Comparison of ENCODE assay signal across 19 cellular contexts in the genomic region with DNA sequence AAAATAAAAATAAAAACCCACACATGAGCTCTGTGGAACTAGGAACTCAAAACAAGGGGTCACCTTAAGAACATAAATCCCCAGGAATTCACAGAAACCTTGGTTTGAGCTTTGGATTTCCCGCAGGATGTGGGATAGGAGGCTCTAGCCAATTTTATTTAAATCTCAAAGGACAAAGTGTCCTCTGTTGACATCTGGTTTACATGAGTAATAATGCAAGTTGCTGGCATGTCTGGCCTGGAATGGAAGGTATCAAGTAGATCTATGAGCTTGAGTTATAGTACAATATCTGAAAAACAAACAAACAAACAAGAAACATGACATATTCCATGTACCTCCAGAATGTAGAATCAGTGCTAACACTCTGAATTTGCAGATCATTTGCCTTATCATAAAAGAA.
DNase-seq lines count a peak whose midpoint lies in the region; ATAC-seq, FAIRE-seq and TF ChIP-seq lines count a peak whose summit lies in the region.
"Had no signal": no experiment of that assay in that cellular context is flagged by ENCODE, and none has a peak within 500 bp of the region (broad histone marks: within the 10 kb centered on the region; RNA-seq: fewer than 3 reads in every experiment).

No MANE protein-coding gene starts in this region.

- no peaks in the 10 kb centered on the region for H3K9me3 ChIP-seq in mammary epithelial cell (replicated peaks; ENCODE audit: insufficient read depth, low read length)
- H3K9me3 ChIP-seq: BLaER1, HAP-1 had no signal

- POLR2A ChIA-PET in MCF 10A (lab: Yijun Ruan, JAX) = interaction anchor here (0.6 to 0.7 kb wide), 2 partner anchors 13 to 688 kb away, joined by 3 read pairs; no protein-coding TSS in a partner anchor

- in situ Hi-C loops in mammary epithelial cell (cut with MboI; ENCODE audit: low sequenced_read_pairs in 2 of 2) = no loop called here

- intact Hi-C loops in mammary epithelial cell (cut with micrococcal nuclease) (loop anchor here (5.0 kb wide), 1 partner anchor 43 kb away; no protein-coding TSS in a partner anchor), MCF 10A (cut with micrococcal nuclease) (no loop called here)

- dilution Hi-C loops in mammary epithelial cell (cut with HindIII; ENCODE audit: low sequenced_read_pairs) = no loop called here

- peaks cover 10% of the 10 kb centered on the region for H3K4me1 ChIP-seq in mammary epithelial cell (ENCODE audit: insufficient read depth, low read length)
- H3K4me1 ChIP-seq: A549, BLaER1, HAP-1 had no signal

- peak overlapping the region; percentile 60 for H2AFZ ChIP-seq in mammary epithelial cell (ENCODE audit: low read depth, low read length)

- CTCF ChIA-PET in mammary epithelial cell (lab: Charles Lee; ENCODE audit: low non-redundant PET) (no interaction called here), MCF 10A (lab: Yijun Ruan, JAX) (interaction anchor here (0.7 kb wide), 1 partner anchor 13 kb away, joined by 4 read pairs; no protein-coding TSS in a partner anchor)

- no peak overlapping the region for H3K4me3 Mint-ChIP-seq in MCF 10A (ENCODE audit: unreplicated experiment)
- H3K4me3 Mint-ChIP-seq: CD14-positive monocyte; CD4-positive, alpha-beta memory T cell had no signal

- H4K20me1 ChIP-seq in mammary epithelial cell (ENCODE audit: insufficient read depth, low read length) = no peaks in the 10 kb centered on the region
- H4K20me1 ChIP-seq: BLaER1 had no signal

- peaks cover 7% of the 10 kb centered on the region for H3K9me3 Mint-ChIP-seq in MCF 10A (ENCODE audit: unreplicated experiment)

- H3K27ac Mint-ChIP-seq in MCF 10A (ENCODE audit: low read depth, unreplicated experiment) = no peak overlapping the region
- H3K27ac Mint-ChIP-seq: CD14-positive monocyte; CD4-positive, alpha-beta memory T cell; IgD-negative memory B cell had no signal

- H3K36me3 Mint-ChIP-seq in MCF 10A (ENCODE audit: insufficient read depth, unreplicated experiment) = peaks cover 6% of the 10 kb centered on the region
- H3K36me3 Mint-ChIP-seq: CD14-positive monocyte; CD4-positive, alpha-beta memory T cell; IgD-negative memory B cell had no signal

- no peaks in the 10 kb centered on the region for H3K27me3 ChIP-seq in mammary epithelial cell (ENCODE audit: insufficient read depth, low read length)
- H3K27me3 ChIP-seq in bronchial epithelial cell (ENCODE audit: control insufficient read depth, insufficient read depth, low read length) = peaks cover 2% of the 10 kb centered on the region
- H3K27me3 ChIP-seq: BLaER1 had no signal

- H3K36me3 ChIP-seq in mammary epithelial cell (ENCODE audit: insufficient read depth, low read length) (no peaks in the 10 kb centered on the region), bronchial epithelial cell (ENCODE audit: control insufficient read depth, insufficient read depth, low read length) (no peaks in the 10 kb centered on the region)
- H3K36me3 ChIP-seq: BLaER1, HAP-1 had no signal

- no peak overlapping the region for H3K9ac ChIP-seq in mammary epithelial cell (ENCODE audit: insufficient read depth, low read length)
- H3K9ac ChIP-seq: BLaER1 had no signal

- no peaks in the 10 kb centered on the region for H3K79me2 ChIP-seq in mammary epithelial cell (ENCODE audit: insufficient read depth, low read length)

- ATAC-seq in HG02588 (IDR thresholded peaks at IDR 0.05; ENCODE audit: unreplicated experiment) = no peak
- ATAC-seq: A549, HepG2 had no signal

- H3K4me2 ChIP-seq in mammary epithelial cell (ENCODE audit: insufficient read depth, low read depth, low read length) = peak overlapping the region; percentile 14
- H3K4me2 ChIP-seq: A549, BLaER1 had no signal

- peaks cover 6% of the 10 kb centered on the region for H3K4me1 Mint-ChIP-seq in MCF 10A (ENCODE audit: insufficient read depth, unreplicated experiment)
- H3K4me1 Mint-ChIP-seq: CD14-positive monocyte; CD4-positive, alpha-beta memory T cell; IgD-negative memory B cell had no signal

- TF ChIP-seq CTCF in mammary epithelial cell (conservative IDR thresholded peaks at IDR 0.05 in 1 of 2, IDR thresholded peaks at IDR 0.05 in 1 of 2; ENCODE audit: extremely low read depth in 1 of 2, insufficient read depth in 1 of 2, low read depth in 1 of 2, low read length in 2 of 2) (no peak), MCF 10A (IDR thresholded peaks at IDR 0.05; ENCODE audit: unreplicated experiment) (no peak), bronchial epithelial cell (IDR thresholded peaks at IDR 0.05; ENCODE audit: insufficient read depth, low read length, severe bottlenecking) (no peak), fibroblast of mammary gland (conservative IDR thresholded peaks at IDR 0.05; ENCODE audit: control insufficient read depth, insufficient read depth, low read depth, low read length) (no peak)

- H3K27me3 Mint-ChIP-seq in MCF 10A (ENCODE audit: insufficient read depth, unreplicated experiment) = no peaks in the 10 kb centered on the region

- H3K4me3 ChIP-seq in mammary epithelial cell (replicated peaks in 1 of 3; ENCODE audit: insufficient read depth in 1 of 3, low read depth in 2 of 3, low read length in 3 of 3) (no peak overlapping the region), bronchial epithelial cell (ENCODE audit: low read depth, low read length) (no peak overlapping the region), fibroblast of mammary gland (ENCODE audit: control insufficient read depth, low read depth, low read length) (no peak overlapping the region)
- H3K4me3 ChIP-seq: A549, BLaER1, HAP-1 had no signal

- 46% methylated on average over 1 of the region's 1 CpG for WGBS in mammary epithelial cell (ENCODE audit: low coverage, missing lambda C conversion rate)

- no TSS peak for BruUV-seq in mammary epithelial cell (replicated peaks; lab: Mats Ljungman, UMichigan)
- BruUV-seq in MCF 10A (replicated peaks; lab: Mats Ljungman, UMichigan) = no TSS peak

- no peak for FAIRE-seq in bronchial epithelial cell (lab: Jason Lieb, UNC)
- FAIRE-seq: A549, HepG2 had no signal

- no peak overlapping the region for H3K27ac ChIP-seq in mammary epithelial cell (ENCODE audit: insufficient read depth, low read depth, low read length)
- H3K27ac ChIP-seq: 22Rv1, A549, BLaER1 had no signal

- DNase-seq in mammary epithelial cell (peak; percentile 44), MCF 10A (ENCODE audit: unreplicated experiment) (no peak), bronchial epithelial cell (ENCODE audit: low read depth) (peak; percentile 19), fibroblast of mammary gland (ENCODE audit: low read depth) (peak; percentile 68), SIG-M5 (lab: John Stamatoyannopoulos, UW) (no peak)
- DNase-seq in stimulated activated CD4-positive, alpha-beta T cell treated with anti-CD3 and anti-CD28 coated beads, Interleukin-4, amount 100 ng/mL, for 4 hours = no peak
- DNase-seq: CD4-positive, alpha-beta memory T cell; DMS153; DMS79; GDM1; GOT3 had no signal

Comparison
In these comparisons a context has a peak if more than half of its experiments do, and no peak if none do; other contexts are left out.
1. DNase-seq: peak in mammary epithelial cell (single experiment), bronchial epithelial cell (single experiment) and fibroblast of mammary gland (single experiment); none in MCF 10A (single experiment), SIG-M5 (single experiment) and stimulated activated CD4-positive, alpha-beta T cell treated with anti-CD3 and anti-CD28 coated beads, Interleukin-4, amount 100 ng/mL, for 4 hours (0 of 2).